In the genomic region with DNA sequence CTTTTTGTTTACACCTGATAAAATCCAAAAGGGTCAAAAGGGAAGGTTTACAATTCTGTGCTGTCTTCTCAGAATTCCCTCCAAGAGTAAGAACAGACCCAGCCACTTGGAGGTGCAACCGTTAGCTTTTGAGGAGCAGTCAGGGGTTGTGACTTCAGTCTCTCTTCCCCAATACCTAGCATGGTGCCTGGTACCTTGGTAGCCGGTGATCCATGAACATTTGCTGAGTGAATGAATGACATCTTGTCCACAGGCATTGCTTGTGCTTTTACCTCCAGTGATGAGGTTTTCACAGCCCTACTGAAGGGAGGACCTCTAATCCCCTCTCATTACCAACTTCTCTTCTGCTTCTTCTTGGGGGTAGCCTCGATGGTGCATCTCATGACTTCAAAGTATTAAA, we compare ENCODE assay signal across 1 cellular context.
TF ChIP-seq lines count a peak whose summit lies in the region.

No MANE protein-coding gene starts in this region.

TF ChIP-seq in K562, 482 proteins besides CTCF, POLR2A, EP300 and RAD21:
- TF ChIP-seq, protein P1, sequence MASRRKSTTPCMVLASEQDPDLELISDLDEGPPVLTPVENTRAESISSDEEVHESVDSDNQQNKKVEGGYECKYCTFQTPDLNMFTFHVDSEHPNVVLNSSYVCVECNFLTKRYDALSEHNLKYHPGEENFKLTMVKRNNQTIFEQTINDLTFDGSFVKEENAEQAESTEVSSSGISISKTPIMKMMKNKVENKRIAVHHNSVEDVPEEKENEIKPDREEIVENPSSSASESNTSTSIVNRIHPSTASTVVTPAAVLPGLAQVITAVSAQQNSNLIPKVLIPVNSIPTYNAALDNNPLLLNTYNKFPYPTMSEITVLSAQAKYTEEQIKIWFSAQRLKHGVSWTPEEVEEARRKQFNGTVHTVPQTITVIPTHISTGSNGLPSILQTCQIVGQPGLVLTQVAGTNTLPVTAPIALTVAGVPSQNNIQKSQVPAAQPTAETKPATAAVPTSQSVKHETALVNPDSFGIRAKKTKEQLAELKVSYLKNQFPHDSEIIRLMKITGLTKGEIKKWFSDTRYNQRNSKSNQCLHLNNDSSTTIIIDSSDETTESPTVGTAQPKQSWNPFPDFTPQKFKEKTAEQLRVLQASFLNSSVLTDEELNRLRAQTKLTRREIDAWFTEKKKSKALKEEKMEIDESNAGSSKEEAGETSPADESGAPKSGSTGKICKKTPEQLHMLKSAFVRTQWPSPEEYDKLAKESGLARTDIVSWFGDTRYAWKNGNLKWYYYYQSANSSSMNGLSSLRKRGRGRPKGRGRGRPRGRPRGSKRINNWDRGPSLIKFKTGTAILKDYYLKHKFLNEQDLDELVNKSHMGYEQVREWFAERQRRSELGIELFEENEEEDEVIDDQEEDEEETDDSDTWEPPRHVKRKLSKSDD (conservative IDR thresholded peaks at IDR 0.05; ENCODE audit: low read length), result no peak
- TF ChIP-seq FOXJ2 (tag; IDR thresholded peaks at IDR 0.05), result no peak
- TF ChIP-seq ZNF316 (IDR thresholded peaks at IDR 0.05), result no peak
- TF ChIP-seq, protein P2, sequence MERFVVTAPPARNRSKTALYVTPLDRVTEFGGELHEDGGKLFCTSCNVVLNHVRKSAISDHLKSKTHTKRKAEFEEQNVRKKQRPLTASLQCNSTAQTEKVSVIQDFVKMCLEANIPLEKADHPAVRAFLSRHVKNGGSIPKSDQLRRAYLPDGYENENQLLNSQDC (CRISPR knock-in tag; IDR thresholded peaks at IDR 0.05), result no peak
- TF ChIP-seq, protein P3, sequence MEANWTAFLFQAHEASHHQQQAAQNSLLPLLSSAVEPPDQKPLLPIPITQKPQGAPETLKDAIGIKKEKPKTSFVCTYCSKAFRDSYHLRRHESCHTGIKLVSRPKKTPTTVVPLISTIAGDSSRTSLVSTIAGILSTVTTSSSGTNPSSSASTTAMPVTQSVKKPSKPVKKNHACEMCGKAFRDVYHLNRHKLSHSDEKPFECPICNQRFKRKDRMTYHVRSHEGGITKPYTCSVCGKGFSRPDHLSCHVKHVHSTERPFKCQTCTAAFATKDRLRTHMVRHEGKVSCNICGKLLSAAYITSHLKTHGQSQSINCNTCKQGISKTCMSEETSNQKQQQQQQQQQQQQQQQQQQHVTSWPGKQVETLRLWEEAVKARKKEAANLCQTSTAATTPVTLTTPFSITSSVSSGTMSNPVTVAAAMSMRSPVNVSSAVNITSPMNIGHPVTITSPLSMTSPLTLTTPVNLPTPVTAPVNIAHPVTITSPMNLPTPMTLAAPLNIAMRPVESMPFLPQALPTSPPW (CRISPR knock-in tag; IDR thresholded peaks at IDR 0.05), result no peak
